Comparison of ENCODE assay signal across 12 cellular contexts in the genomic region with DNA sequence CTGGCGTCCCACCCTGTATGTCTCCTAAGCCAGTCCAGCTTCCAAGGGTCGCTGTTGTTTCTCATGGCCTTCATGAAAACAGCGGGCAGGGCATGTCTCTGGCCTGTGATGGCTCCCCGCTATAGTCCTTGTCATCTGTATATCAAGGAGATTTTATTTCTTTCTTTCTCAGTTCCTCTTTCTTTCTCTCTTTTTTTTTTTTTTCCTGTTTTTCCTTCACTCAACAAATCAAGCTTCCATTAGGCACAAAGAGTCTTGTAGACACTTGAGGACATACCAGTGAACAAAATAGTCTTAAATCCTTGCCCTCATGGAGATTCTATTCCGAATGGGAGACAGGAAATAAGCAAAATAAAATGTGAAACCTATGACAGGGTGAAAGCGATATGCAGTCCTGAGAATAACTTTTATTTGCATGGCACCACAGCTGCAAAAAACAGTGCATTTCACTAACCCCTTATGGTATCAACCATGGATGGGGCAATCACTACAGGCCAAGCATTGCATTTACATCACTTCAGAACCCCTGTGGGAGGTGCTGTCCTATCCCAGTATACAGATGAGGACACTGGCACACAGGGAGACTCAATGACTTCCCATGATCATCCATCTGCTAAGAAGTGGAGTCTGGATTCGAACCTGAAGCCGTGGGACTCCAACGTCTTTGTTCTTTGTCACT. TPM values are rescaled to one million over a fixed set of nuclear protein-coding genes. Genes with fewer than 3 reads are reported as not detected.
DNase-seq lines count a peak whose midpoint lies in the region; ATAC-seq and TF ChIP-seq lines count a peak whose summit lies in the region.
"Had no signal": no experiment of that assay in that cellular context is flagged by ENCODE, and none has a peak within 500 bp of the region (broad histone marks: within the 10 kb centered on the region; RNA-seq: fewer than 3 reads in every experiment).

No MANE protein-coding gene starts in this region.

- DNase-seq in endothelial cell (ENCODE audit: low spot score): no peak
- no peak for DNase-seq in WERI-Rb-1
- DNase-seq in activated gamma-delta T cell (lab: John Stamatoyannopoulos, UW): no peak
- no peak for DNase-seq in left lung
- no peak for DNase-seq in islet precursor cell
- DNase-seq: GF-D8, Kasumi-1, NCI-H446 treated with DMSO at 0.1 percent for 48 hours, thyroid gland had no signal

- H3K4me1 Mint-ChIP-seq in endothelial cell (ENCODE audit: unreplicated experiment): peaks cover 37% of the 10 kb centered on the region

- no peaks in the 10 kb centered on the region for H3K36me3 ChIP-seq in WERI-Rb-1
- H3K36me3 ChIP-seq in left lung: no peaks in the 10 kb centered on the region
- H3K36me3 ChIP-seq: thyroid gland had no signal

- intact Hi-C loops in left lung (cut with DNase I): no loop called here

- H3K4me3 Mint-ChIP-seq in endothelial cell (ENCODE audit: unreplicated experiment): peak overlapping the region; percentile 31

- H3K36me3 Mint-ChIP-seq in endothelial cell (ENCODE audit: low read depth, unreplicated experiment): peaks cover 4% of the 10 kb centered on the region

- H3K9me3 ChIP-seq in WERI-Rb-1 (ENCODE audit: severe bottlenecking): no peaks in the 10 kb centered on the region
- H3K9me3 ChIP-seq in left lung: no peaks in the 10 kb centered on the region
- H3K9me3 ChIP-seq: thyroid gland had no signal

- peaks cover 14 to 17% of the 10 kb centered on the region in 2 donors for H3K4me1 ChIP-seq in left lung

- no peak overlapping the region for H3K4me3 ChIP-seq in WERI-Rb-1 (ENCODE audit: low read depth, low read length)
- H3K4me3 ChIP-seq in left lung: no peak overlapping the region
- H3K4me3 ChIP-seq: thyroid gland had no signal

- H3K27ac ChIP-seq in WERI-Rb-1 (no peak overlapping the region), left lung (no peak overlapping the region)
- H3K27ac ChIP-seq: thyroid gland had no signal

- H3K27me3 ChIP-seq in WERI-Rb-1 (ENCODE audit: insufficient read depth, low read depth, severe bottlenecking) (no peaks in the 10 kb centered on the region), left lung (no peaks in the 10 kb centered on the region)
- H3K27me3 ChIP-seq: thyroid gland had no signal

- ATAC-seq in GM18502 (IDR thresholded peaks at IDR 0.05; ENCODE audit: poor library complexity, unreplicated experiment): peak; percentile 42
- ATAC-seq in GM21515 (IDR thresholded peaks at IDR 0.05; ENCODE audit: unreplicated experiment): peak; percentile 29
- peak; percentile 37 for ATAC-seq in HG03520 (IDR thresholded peaks at IDR 0.05; ENCODE audit: unreplicated experiment)
- no peak for ATAC-seq in left lung

- no peak overlapping the region for H3K27ac Mint-ChIP-seq in endothelial cell (ENCODE audit: unreplicated experiment)

- H3K27me3 Mint-ChIP-seq in endothelial cell (ENCODE audit: unreplicated experiment): peaks cover 6% of the 10 kb centered on the region

- H3K9me3 Mint-ChIP-seq in endothelial cell (ENCODE audit: unreplicated experiment): no peaks in the 10 kb centered on the region

- TF ChIP-seq CTCF in endothelial cell (IDR thresholded peaks at IDR 0.05; ENCODE audit: unreplicated experiment): no peak
- no peak for TF ChIP-seq CTCF in WERI-Rb-1 (IDR thresholded peaks at IDR 0.05; ENCODE audit: low read depth, low read length)
- no peak for TF ChIP-seq CTCF in left lung (IDR thresholded peaks at IDR 0.05)

RNA-seq across cellular contexts. Expression of gene SYPL1, which starts 50.7 kb away (rescaled TPM):
- total RNA-seq in endothelial cell (ENCODE audit: unreplicated experiment): 92.7 TPM
- total RNA-seq in left lung: 10 to 100 TPM; 81.9 to 93.1 TPM
